7 cellular contexts compared by ENCODE assay signal in genomic region chr7:153170287-153170686, GRCh38.
"Had no signal": no experiment of that assay in that cellular context is flagged by ENCODE, and none has a peak within 500 bp of the region (broad histone marks: within the 10 kb centered on the region; RNA-seq: fewer than 3 reads in every experiment).

No MANE protein-coding gene starts in this region.

- ATAC-seq: GM23338, HCT116 had no signal

- DNase-seq: HFFc6, IMR-90, KBM-7 had no signal

- H3K4me3 ChIP-seq: GM23338, HAP-1 had no signal

- H2AFZ ChIP-seq: GM23338 had no signal

- H3K9me3 ChIP-seq: HAP-1 had no signal

- H3K4me3 Mint-ChIP-seq: GM23338, HFFc6 had no signal

- H3K9ac ChIP-seq: KMS-11 had no signal

- H3K27ac ChIP-seq: KMS-11 had no signal

- H3K4me1 ChIP-seq: HAP-1 had no signal

- H3K36me3 ChIP-seq: HAP-1 had no signal

- H3K27ac Mint-ChIP-seq: GM23338, HFFc6 had no signal

- H3K4me2 ChIP-seq: GM23338, KMS-11 had no signal

- H3K4me1 Mint-ChIP-seq: GM23338 had no signal
